In genomic region chr1:240091614-240092300, GRCh38 we compare ENCODE assay signal across 8 cellular contexts. TPM values are rescaled to one million over a fixed set of nuclear protein-coding genes. Genes with fewer than 3 reads are reported as not detected.
A peak's percentile ranks its signal among the peaks of the same experiment; 100 is the strongest.
DNase-seq lines count a peak whose midpoint lies in the region; ATAC-seq and TF ChIP-seq lines count a peak whose summit lies in the region.

FMN2 (plus strand) TSS chr1:240091883; CDS start chr1:240092110, 227 bp downstream.

- H3K27me3 ChIP-seq in Caco-2 (replicated peaks; ENCODE audit: control insufficient read depth, insufficient read depth, low read length) (no peaks in the 10 kb centered on the region; the same call in 1 of the 2 replicates), HUES6 (ENCODE audit: control insufficient read depth, insufficient read depth, low read length) (peaks cover 52% of the 10 kb centered on the region), gastroesophageal sphincter (peaks cover 73% of the 10 kb centered on the region), ovary (no peaks in the 10 kb centered on the region)
- H3K27me3 ChIP-seq in CD4-positive, alpha-beta memory T cell (ENCODE audit: insufficient read depth, low read length) = no peaks in the 10 kb centered on the region

- ATAC-seq in gastroesophageal sphincter (peak; percentile 32), esophagus mucosa (no peak)

- no peak for TF ChIP-seq CTCF in Caco-2 (IDR thresholded peaks at IDR 0.05; ENCODE audit: insufficient read depth in 1 of 2, low read depth in 1 of 2, low read length in 1 of 2, severe bottlenecking in 1 of 2, unreplicated experiment in 1 of 2)
- TF ChIP-seq CTCF in gastroesophageal sphincter (IDR thresholded peaks at IDR 0.05) = no peak
- TF ChIP-seq CTCF in ovary (IDR thresholded peaks at IDR 0.05) = no peak

- peaks cover 26% of the 10 kb centered on the region for H3K27me3 Mint-ChIP-seq in Caco-2 (ENCODE audit: insufficient read depth, unreplicated experiment)
- H3K27me3 Mint-ChIP-seq in CD4-positive, alpha-beta memory T cell = peaks cover 19 to 29% of the 10 kb centered on the region in 2 donors

- DNase-seq in Caco-2 = peak in 1 of 2 experiments; percentile 27
- DNase-seq in T1000 (lab: John Stamatoyannopoulos, UW) = peak; percentile 47
- peak in 4 of 5 donors; percentile 43 to 71 (median 44) for DNase-seq in ovary
- DNase-seq in AML-193 (lab: John Stamatoyannopoulos, UW) = no peak
- DNase-seq in CD4-positive, alpha-beta memory T cell = no peak

- TF ChIP-seq POLR2A in gastroesophageal sphincter (IDR thresholded peaks at IDR 0.05) = no peak
- TF ChIP-seq POLR2A in ovary (IDR thresholded peaks at IDR 0.05) = no peak

- H3K9ac ChIP-seq in HUES6 (ENCODE audit: low read length) = peak within 1 kb of the TSS; percentile 29

- H3K4me3 Mint-ChIP-seq in Caco-2 (ENCODE audit: unreplicated experiment) = peak within 1 kb of the TSS; percentile 64
- peak within 1 kb of the TSS in 3 of 8 donors; percentile 10 to 39 (median 33) for H3K4me3 Mint-ChIP-seq in CD4-positive, alpha-beta memory T cell

- no peaks in the 10 kb centered on the region for H3K9me3 Mint-ChIP-seq in Caco-2 (ENCODE audit: unreplicated experiment)
- H3K9me3 Mint-ChIP-seq in CD4-positive, alpha-beta memory T cell = peaks cover 0 to 5% (median under 1%) of the 10 kb centered on the region in 8 donors

- H3K36me3 ChIP-seq in Caco-2 (ENCODE audit: control insufficient read depth, insufficient read depth, low read length) = no peaks in the 10 kb centered on the region
- no peaks in the 10 kb centered on the region for H3K36me3 ChIP-seq in HUES6 (ENCODE audit: control insufficient read depth, insufficient read depth, low read length)
- no peaks in the 10 kb centered on the region for H3K36me3 ChIP-seq in gastroesophageal sphincter
- H3K36me3 ChIP-seq in ovary = no peaks in the 10 kb centered on the region
- H3K36me3 ChIP-seq in CD4-positive, alpha-beta memory T cell (ENCODE audit: insufficient read depth, low read length) = no peaks in the 10 kb centered on the region

- TF ChIP-seq EP300 in gastroesophageal sphincter (IDR thresholded peaks at IDR 0.05) (no peak), ovary (IDR thresholded peaks at IDR 0.05) (no peak)

- POLR2A ChIA-PET in Caco-2 (lab: Charles Lee) = no interaction called here
- POLR2A ChIA-PET in CD4-positive, alpha-beta memory T cell (lab: Charles Lee; ENCODE audit: partially characterized antibody) = no interaction called here

- no peak within 1 kb of the TSS for H3K27ac Mint-ChIP-seq in Caco-2 (ENCODE audit: unreplicated experiment)
- H3K27ac Mint-ChIP-seq in CD4-positive, alpha-beta memory T cell = no peak within 1 kb of the TSS

- intact Hi-C loops in Caco-2 (cut with micrococcal nuclease; ENCODE audit: unreplicated experiment) (no loop called here), ovary (cut with DNase I) (no loop called here)
- intact Hi-C loops in CD4-positive, alpha-beta memory T cell (cut with micrococcal nuclease) = no loop called here

- H3K4me1 Mint-ChIP-seq in Caco-2 (ENCODE audit: low read depth, unreplicated experiment) = no peaks in the 10 kb centered on the region
- peaks cover 3 to 4% (median 4%) of the 10 kb centered on the region in 4 donors for H3K4me1 Mint-ChIP-seq in CD4-positive, alpha-beta memory T cell

- BruUV-seq in Caco-2 (replicated peaks; lab: Mats Ljungman, UMichigan) = no TSS peak

- 0 out of 2 replicates have a peak, but pooled peaks cover 4% of the 10 kb centered on the region for H3K4me1 ChIP-seq in Caco-2
- peaks cover 7% of the 10 kb centered on the region; the same call in 1 of the 2 replicates for H3K4me1 ChIP-seq in HUES6 (ENCODE audit: control insufficient read depth, insufficient read depth, low read length)
- peaks cover 0 to 29% (median 18%) of the 10 kb centered on the region in 3 donors for H3K4me1 ChIP-seq in gastroesophageal sphincter
- H3K4me1 ChIP-seq in ovary (ENCODE audit: insufficient read depth) = no peaks in the 10 kb centered on the region
- H3K4me1 ChIP-seq in CD4-positive, alpha-beta memory T cell (ENCODE audit: insufficient read depth, low read length) = no peaks in the 10 kb centered on the region

- H3K9me3 ChIP-seq in Caco-2 (no peaks in the 10 kb centered on the region), HUES6 (ENCODE audit: control insufficient read depth, insufficient read depth, low read depth, low read length) (no peaks in the 10 kb centered on the region), gastroesophageal sphincter (no peaks in the 10 kb centered on the region), ovary (no peaks in the 10 kb centered on the region)
- H3K9me3 ChIP-seq in CD4-positive, alpha-beta memory T cell (ENCODE audit: control insufficient read depth in 1 of 2, low read length in 2 of 2) = no peaks in the 10 kb centered on the region

- no peaks in the 10 kb centered on the region for H3K36me3 Mint-ChIP-seq in Caco-2 (ENCODE audit: insufficient read depth, unreplicated experiment)
- H3K36me3 Mint-ChIP-seq in CD4-positive, alpha-beta memory T cell = no peaks in the 10 kb centered on the region

- 0% methylated on average over 7 to 11 of the region's 78 CpGs for WGBS in gastroesophageal sphincter (ENCODE audit: low coverage in 1 of 2), 2 donors
- WGBS in ovary, 3 donors = 0% methylated on average over 68 to 78 of the region's 78 CpGs

- H3K27ac ChIP-seq in HUES6 (ENCODE audit: low read depth, low read length) = no peak within 1 kb of the TSS
- peak within 1 kb of the TSS in 2 of 4 donors; percentile 45 to 74 for H3K27ac ChIP-seq in gastroesophageal sphincter
- H3K27ac ChIP-seq in ovary = peak within 1 kb of the TSS in 1 of 2 donors; percentile 46
- H3K27ac ChIP-seq in CD4-positive, alpha-beta memory T cell (ENCODE audit: low read depth, low read length) = no peak within 1 kb of the TSS

- CTCF ChIA-PET in Caco-2 (lab: Charles Lee) = no interaction called here
- CTCF ChIA-PET in CD4-positive, alpha-beta memory T cell (lab: Charles Lee; ENCODE audit: partially characterized antibody) = no interaction called here

- H3K4me3 ChIP-seq in Caco-2 (ENCODE audit: low read depth, low read length) (peak within 1 kb of the TSS; percentile 30), HUES6 (ENCODE audit: low read depth, low read length) (peak within 1 kb of the TSS; percentile 59), gastroesophageal sphincter (peak within 1 kb of the TSS; percentile 8 to 58), ovary (peak within 1 kb of the TSS; percentile 16)
- no peak within 1 kb of the TSS for H3K4me3 ChIP-seq in CD4-positive, alpha-beta memory T cell (ENCODE audit: low read length in 2 of 2)

RNA-seq across cellular contexts. Expression of gene FMN2, which starts in this region (rescaled TPM):
- total RNA-seq in Caco-2 (2022) (not detected in 2 replicates), gastroesophageal sphincter (1 to 10 TPM in 3 of 4 donors, under 1 TPM in 1; 0.27 to 8.6 (median 2.7) TPM), ovary (1 to 10 TPM in 6 of 7 donors, under 1 TPM in 1; 0.60 to 9.9 (median 2.5) TPM), esophagus mucosa (not detected)
- 10 to 100 TPM in 1 of 2 donors, 1 to 10 TPM in 1; 1.8 to 10.1 TPM for polyA plus RNA-seq in ovary
- not detected for total RNA-seq in CD4-positive, alpha-beta memory T cell
- not detected for polyA plus RNA-seq in CD4-positive, alpha-beta memory T cell

Comparison
In these comparisons a context has a peak if more than half of its experiments do, and no peak if none do; other contexts are left out.
1. DNase-seq: peak in T1000 (single experiment) and ovary (4 of 5); none in AML-193 (0 of 2) and CD4-positive, alpha-beta memory T cell (0 of 5).
2. H3K4me3 ChIP-seq: peak in Caco-2 (single experiment), HUES6 (single experiment), gastroesophageal sphincter (2 of 2) and ovary (single experiment); none in CD4-positive, alpha-beta memory T cell (0 of 2).